ENCODE assay signal across 17 cellular contexts in genomic region chr16:57132470-57132869, GRCh38. TPM values are rescaled to one million over a fixed set of nuclear protein-coding genes. Genes with fewer than 3 reads are reported as not detected.
A peak's percentile ranks its signal among the peaks of the same experiment; 100 is the strongest.
DNase-seq lines count a peak whose midpoint lies in the region; ATAC-seq and TF ChIP-seq lines count a peak whose summit lies in the region.
"Had no signal": no experiment of that assay in that cellular context is flagged by ENCODE, and none has a peak within 500 bp of the region (broad histone marks: within the 10 kb centered on the region; RNA-seq: fewer than 3 reads in every experiment).

No MANE protein-coding gene starts in this region.

- peak overlapping the region; percentile 27; the same call in 1 of the 2 replicates for H3K23ac ChIP-seq in IMR-90 (ENCODE audit: low read depth, low read length)

- H3K36me3 ChIP-seq in IMR-90 (ENCODE audit: control insufficient read depth, insufficient read depth, low read length) (no peaks in the 10 kb centered on the region; the same call in 1 of the 2 replicates), neutrophil (peaks cover 50% of the 10 kb centered on the region), osteoblast (ENCODE audit: insufficient read depth, low read length) (no peaks in the 10 kb centered on the region)
- H3K36me3 ChIP-seq: uterus had no signal

- TF ChIP-seq POLR2A in IMR-90 (IDR thresholded peaks at IDR 0.05; ENCODE audit: low read depth, low read length) = no peak

- H3K27ac ChIP-seq in IMR-90 (ENCODE audit: insufficient read depth, low read length) (no peak overlapping the region), caudate nucleus (ENCODE audit: low read depth, low read length) (peak overlapping the region; percentile 91), neutrophil (peak overlapping the region; percentile 87), osteoblast (ENCODE audit: low read depth, low read length) (no peak overlapping the region)
- H3K27ac ChIP-seq: SJSA1, uterus had no signal

- no peaks in the 10 kb centered on the region for H3K79me2 ChIP-seq in osteoblast (ENCODE audit: insufficient read depth, low read length)

- H4K91ac ChIP-seq in IMR-90 (ENCODE audit: insufficient read depth, low read depth, low read length) = no peak overlapping the region

- TF ChIP-seq CTCF in IMR-90 (conservative IDR thresholded peaks at IDR 0.05; ENCODE audit: low read depth, low read length) = no peak
- TF ChIP-seq CTCF in neutrophil (IDR thresholded peaks at IDR 0.05) = no peak
- TF ChIP-seq CTCF in osteoblast (IDR thresholded peaks at IDR 0.05; ENCODE audit: extremely low read depth, low read depth, low read length) = no peak

- no peak overlapping the region for H2BK120ac ChIP-seq in IMR-90 (ENCODE audit: low read depth, low read length)

- peak overlapping the region; percentile 78 for H2AK9ac ChIP-seq in IMR-90 (replicated peaks; ENCODE audit: low read depth, low read length, poor library complexity)

- no CpG with 5 or more reads among the region's 1 CpG for WGBS in IMR-90 (ENCODE audit: extremely low coverage in 2 of 2, insufficient read length in 1 of 2), 2 experiments

- dilution Hi-C loops in IMR-90 (cut with HindIII; ENCODE audit: low sequenced_read_pairs, unreplicated experiment) = no loop called here

- intact Hi-C loops in IMR-90 (cut with micrococcal nuclease) = no loop called here

- no peaks in the 10 kb centered on the region for H3K4me1 ChIP-seq in IMR-90 (ENCODE audit: control insufficient read depth, insufficient read depth, low read length)
- H3K4me1 ChIP-seq in neutrophil (ENCODE audit: control insufficient read depth in 1 of 2, insufficient read depth in 1 of 2, low read depth in 1 of 2, low read length in 1 of 2) = peaks cover 51 to 60% of the 10 kb centered on the region in 2 experiments
- no peaks in the 10 kb centered on the region for H3K4me1 ChIP-seq in osteoblast (ENCODE audit: insufficient read depth, low read length)
- H3K4me1 ChIP-seq: uterus had no signal

- H3K4me3 ChIP-seq in IMR-90 (ENCODE audit: insufficient read depth, low read depth, low read length) = no peak overlapping the region
- no peak overlapping the region for H3K4me3 ChIP-seq in neutrophil (ENCODE audit: low read depth in 1 of 2, low read length in 1 of 2)
- no peak overlapping the region for H3K4me3 ChIP-seq in osteoblast (ENCODE audit: insufficient read depth, low read length)
- H3K4me3 ChIP-seq: SJSA1, skin epidermis, uterus had no signal

- peaks cover 3% of the 10 kb centered on the region; the same call in 1 of the 2 replicates for H3K9me1 ChIP-seq in IMR-90 (ENCODE audit: insufficient read depth, low read length)

- no peak overlapping the region for H4K5ac ChIP-seq in IMR-90 (ENCODE audit: low read depth, low read length)

- no TSS peak for BruUV-seq in IMR-90 (replicated peaks; lab: Mats Ljungman, UMichigan)

- in situ Hi-C loops in IMR-90 (cut with MboI; ENCODE audit: low sequenced_read_pairs) = no loop called here

- H2BK15ac ChIP-seq in IMR-90 (ENCODE audit: low read depth, low read length) = no peak overlapping the region

- POLR2A ChIA-PET in IMR-90 (lab: Charles Lee; ENCODE audit: unreplicated experiment) = no interaction called here

- no peak for TF ChIP-seq RAD21 in IMR-90 (IDR thresholded peaks at IDR 0.05; ENCODE audit: low read length)

- H3K56ac ChIP-seq in IMR-90 (ENCODE audit: extremely low read depth, insufficient read depth, low read length) = no peak overlapping the region

- H2AFZ ChIP-seq in IMR-90 (replicated peaks; ENCODE audit: low read length, poor library complexity) = no peak overlapping the region
- H2AFZ ChIP-seq in osteoblast (ENCODE audit: low read length) = no peak overlapping the region

- no peaks in the 10 kb centered on the region for H3K79me1 ChIP-seq in IMR-90 (ENCODE audit: low read depth in 1 of 2, low read length in 2 of 2)

- H3K18ac ChIP-seq in IMR-90 (ENCODE audit: low read depth, low read length) = no peak overlapping the region

- DNase-seq in NCI-H2196 (lab: John Stamatoyannopoulos, UW; ENCODE audit: unreplicated experiment) (peak; percentile 1), NCI-H2196 treated with DMSO at 0.1 percent for 48 hours (lab: John Stamatoyannopoulos, UW; ENCODE audit: unreplicated experiment) (no peak), IMR-90 (no peak), caudate nucleus (lab: John Stamatoyannopoulos, UW) (no peak), hepatic stellate cell (ENCODE audit: low spot score) (no peak), osteoblast (ENCODE audit: insufficient read length, low spot score, missing footprints) (no peak), activated gamma-delta T cell (lab: John Stamatoyannopoulos, UW) (no peak)
- DNase-seq: activated naive CD4-positive, alpha-beta T cell; cortex of kidney; DND-41; NCI-H1417 treated with DMSO at 0.1 percent for 48 hours; NCI-H82; uterus had no signal

- H3K14ac ChIP-seq in IMR-90 (replicated peaks; ENCODE audit: low read depth, low read length) = no peak overlapping the region

- H4K20me1 ChIP-seq in IMR-90 (ENCODE audit: insufficient read depth, low read length) (no peaks in the 10 kb centered on the region), osteoblast (ENCODE audit: insufficient read depth, low read length) (no peaks in the 10 kb centered on the region)

- ATAC-seq in IMR-90 (ENCODE audit: low read depth) = no peak; the same call in 1 of the 2 replicates
- ATAC-seq: activated CD4-positive, CD25-positive, alpha-beta regulatory T cell treated with anti-CD3 and anti-CD28 coated beads, Interleukin-2, amount 50 U/mL, for 24 hours had no signal

- H3K27me3 ChIP-seq in IMR-90 (ENCODE audit: control insufficient read depth, insufficient read depth, low read length) (no peaks in the 10 kb centered on the region), neutrophil (no peaks in the 10 kb centered on the region), osteoblast (ENCODE audit: insufficient read depth, low read length) (no peaks in the 10 kb centered on the region)
- H3K27me3 ChIP-seq: SJSA1, uterus had no signal

- H3K9me3 ChIP-seq in IMR-90 (ENCODE audit: control insufficient read depth, insufficient read depth, low read length) (no peaks in the 10 kb centered on the region), neutrophil (no peaks in the 10 kb centered on the region), osteoblast (ENCODE audit: low read depth, low read length) (no peaks in the 10 kb centered on the region)
- H3K9me3 ChIP-seq: SJSA1, uterus had no signal

- H3K4me2 ChIP-seq in IMR-90 (ENCODE audit: low read depth, low read length) = no peak overlapping the region
- no peak overlapping the region for H3K4me2 ChIP-seq in osteoblast (ENCODE audit: insufficient read depth, low read length)

- no peak overlapping the region for H4K8ac ChIP-seq in IMR-90 (ENCODE audit: low read depth in 2 of 2, low read length in 2 of 2)

- H2BK20ac ChIP-seq in IMR-90 (ENCODE audit: low read depth, low read length) = no peak overlapping the region

- no peak overlapping the region for H2BK5ac ChIP-seq in IMR-90 (ENCODE audit: low read depth, low read length, poor library complexity, severe bottlenecking)

- CTCF ChIA-PET in IMR-90 (lab: Yijun Ruan, JAX) = no interaction called here

- no peak overlapping the region for H3K4ac ChIP-seq in IMR-90 (ENCODE audit: low read depth, low read length)

- H2AK5ac ChIP-seq in IMR-90 (ENCODE audit: low read depth, low read length) = no peak overlapping the region

- H3K9ac ChIP-seq in IMR-90 (ENCODE audit: low read depth, low read length) = no peak overlapping the region

TF ChIP-seq in IMR-90, 13 proteins besides CTCF, POLR2A, EP300 and RAD21 (continues in another document):
- no peak for TF ChIP-seq CEBPB (IDR thresholded peaks at IDR 0.05; ENCODE audit: low read depth, low read length)
- TF ChIP-seq SMC3 (IDR thresholded peaks at IDR 0.05; ENCODE audit: low read depth, low read length) = no peak
- no peak for TF ChIP-seq RCOR1 (IDR thresholded peaks at IDR 0.05; ENCODE audit: insufficient replicate concordance, low read length)
- TF ChIP-seq ELK1 (IDR thresholded peaks at IDR 0.05; ENCODE audit: borderline replicate concordance, low read depth, low read length) = no peak
- no peak for TF ChIP-seq MAFK (IDR thresholded peaks at IDR 0.05; ENCODE audit: low read depth, low read length)
- TF ChIP-seq NFE2L2 (IDR thresholded peaks at IDR 0.05; ENCODE audit: low read depth, low read length) = no peak
- TF ChIP-seq FOS (IDR thresholded peaks at IDR 0.05; ENCODE audit: low read depth, low read length) = no peak
- no peak for TF ChIP-seq MXI1 (IDR thresholded peaks at IDR 0.05; ENCODE audit: borderline replicate concordance, low read depth, low read length)
- no peak for TF ChIP-seq MAZ (IDR thresholded peaks at IDR 0.05; ENCODE audit: borderline replicate concordance, low read depth, low read length)
- TF ChIP-seq BHLHE40 (IDR thresholded peaks at IDR 0.05; ENCODE audit: low read depth, low read length) = no peak
- TF ChIP-seq CHD1 (IDR thresholded peaks at IDR 0.05; ENCODE audit: low read depth, low read length) = no peak
- TF ChIP-seq RFX5 (IDR thresholded peaks at IDR 0.05; ENCODE audit: low read depth, low read length) = no peak

RNA-seq across cellular contexts. Expression of gene CPNE2, which starts 40.1 kb away (rescaled TPM):
- total RNA-seq in IMR-90 (2012; rRNA removed) (9.2 and 15.4 TPM in 2 replicates), osteoblast (11.6 and 15.3 TPM in 2 replicates)
- 48.0 and 50.3 TPM in 2 replicates for polyA plus RNA-seq in IMR-90 (2012; rRNA removed)
- 23.4 and 53.6 TPM in 2 replicates for polyA plus RNA-seq in IMR-90 (2012; cell fraction: cytosol; rRNA removed)
- polyA plus RNA-seq in IMR-90 (2012; cell fraction: nucleus; rRNA removed; ENCODE audit: low replicate concordance) = 22.4 and 40.8 TPM in 2 replicates

RNA-seq across cellular contexts. Expression of gene PSME3IP1, which starts 53.4 kb away (rescaled TPM):
- total RNA-seq in IMR-90 (2012; rRNA removed) (50.2 and 52.2 TPM in 2 replicates), osteoblast (53.9 and 70.2 TPM in 2 replicates)
- 71.2 and 75.2 TPM in 2 replicates for polyA plus RNA-seq in IMR-90 (2012; rRNA removed)
- 53.6 and 57.9 TPM in 2 replicates for polyA plus RNA-seq in IMR-90 (2012; cell fraction: cytosol; rRNA removed)
- 78.1 and 104 TPM in 2 replicates for polyA plus RNA-seq in IMR-90 (2012; cell fraction: nucleus; rRNA removed; ENCODE audit: low replicate concordance)

RNA-seq across cellular contexts. Expression of gene RSPRY1, which starts 53.7 kb away (rescaled TPM):
- total RNA-seq in IMR-90 (2012; rRNA removed) = 59.2 and 62.2 TPM in 2 replicates
- polyA plus RNA-seq in IMR-90 (2012; rRNA removed) = 23.7 and 25.2 TPM in 2 replicates
- polyA plus RNA-seq in IMR-90 (2012; cell fraction: cytosol; rRNA removed) = 9.2 and 10.2 TPM in 2 replicates
- polyA plus RNA-seq in IMR-90 (2012; cell fraction: nucleus; rRNA removed; ENCODE audit: low replicate concordance) = 10.3 and 29.1 TPM in 2 replicates
- 51.6 and 57.2 TPM in 2 replicates for total RNA-seq in osteoblast

Comparison
In these comparisons a context has a peak if more than half of its experiments do, and no peak if none do; other contexts are left out.
1. H3K27ac ChIP-seq: peak in caudate nucleus (single experiment) and neutrophil (single experiment); none in IMR-90 (single experiment) and osteoblast (single experiment).